Comparison of ENCODE assay signal across 8 cellular contexts in genomic region chr11:72222907-72223614, GRCh38. TPM values are rescaled to one million over a fixed set of nuclear protein-coding genes. Genes with fewer than 3 reads are reported as not detected.
DNase-seq lines count a peak whose midpoint lies in the region; FAIRE-seq and TF ChIP-seq lines count a peak whose summit lies in the region.

No MANE protein-coding gene starts in this region.

- DNase-seq in ELR (ENCODE audit: low read depth) = peak; percentile 93
- DNase-seq in H54 (ENCODE audit: insufficient read length, low spot score) = peak; percentile 77
- peak; percentile 91 for DNase-seq in M059J (ENCODE audit: low read depth)
- peak; percentile 92 for DNase-seq in SHP77 treated with DMSO at 0.1 percent for 48 hours (lab: John Stamatoyannopoulos, UW)
- peak; percentile 95 for DNase-seq in activated gamma-delta T cell treated with Interleukin-2 at 50 U/mL for 16 hours
- DNase-seq in frontal cortex (ENCODE audit: low spot score in 2 of 2) = peak; percentile 68 to 78
- DNase-seq in non-pigmented ciliary epithelial cell (ENCODE audit: low read depth) = peak; percentile 58
- peak; percentile 70 for DNase-seq in superior temporal gyrus (ENCODE audit: extremely low spot score)

- no peak for FAIRE-seq in H54 (lab: Jason Lieb, UNC)
- no peak for FAIRE-seq in frontal cortex (lab: Jason Lieb, UNC)

- peak; percentile 35; the same call in 1 of the 2 replicates for TF ChIP-seq POLR2A in H54 (IDR thresholded peaks at IDR 0.05; ENCODE audit: low read depth, low read length)

RNA-seq across cellular contexts. Expression of gene INPPL1, which starts 1.5 kb away (rescaled TPM):
- 31.8 and 55.5 TPM in 2 replicates for total RNA-seq in M059J (2014; rRNA removed; shearing (Covaris generic))
- 6.5 TPM for total RNA-seq in frontal cortex

RNA-seq across cellular contexts. Expression of gene FOLR2, which starts 6.5 kb away (rescaled TPM):
- total RNA-seq in M059J (2014; rRNA removed; shearing (Covaris generic)) = not detected in 2 replicates
- total RNA-seq in frontal cortex = 5.7 TPM

RNA-seq across cellular contexts. Expression of gene PHOX2A, which starts 20.9 kb away (rescaled TPM):
- total RNA-seq in M059J (2014; rRNA removed; shearing (Covaris generic)) = not detected in 2 replicates
- not detected for total RNA-seq in frontal cortex

RNA-seq across cellular contexts. Expression of gene FOLR1, which starts 31.1 kb away (rescaled TPM):
- total RNA-seq in M059J (2014; rRNA removed; shearing (Covaris generic)) = 1.4 and 2.8 TPM in 2 replicates
- not detected for total RNA-seq in frontal cortex

Comparison
In these comparisons a context has a peak if more than half of its experiments do, and no peak if none do; other contexts are left out.
1. Peak in every context shown above with its lines: DNase-seq.